In the genomic region with DNA sequence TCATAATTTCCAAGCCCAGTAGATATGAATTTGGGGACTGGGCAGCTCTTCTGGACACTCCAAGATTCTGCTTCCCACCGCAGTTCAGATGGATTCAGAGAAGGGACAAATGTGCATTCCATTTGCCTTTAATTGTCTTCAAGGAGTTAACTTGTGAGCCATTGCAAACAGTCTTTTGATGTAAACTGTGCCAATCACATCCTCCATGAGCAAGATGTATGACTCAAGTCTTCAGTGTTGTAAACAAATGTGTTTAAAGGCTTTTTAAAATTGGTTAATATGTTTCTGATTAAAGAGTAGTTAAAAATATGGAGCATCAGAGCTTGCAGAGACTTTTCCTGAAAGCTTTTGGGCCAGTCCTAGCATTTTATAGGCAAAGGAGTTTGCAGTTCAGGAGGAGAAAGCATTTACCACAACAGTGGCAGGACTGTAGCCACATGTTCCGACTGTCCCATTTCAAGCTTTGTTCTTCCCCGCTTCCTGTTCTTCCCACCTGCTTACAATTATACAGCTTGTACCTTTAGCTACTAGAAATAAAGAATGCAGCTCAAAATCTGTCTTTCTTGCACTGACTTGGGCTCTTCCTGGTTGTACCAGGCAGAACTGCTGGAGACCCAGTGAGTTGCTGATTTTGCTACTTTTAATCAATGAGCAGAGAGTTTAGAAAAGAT, we compare ENCODE assay signal across 19 cellular contexts. TPM values are rescaled to one million over a fixed set of nuclear protein-coding genes. Genes with fewer than 3 reads are reported as not detected.
DNase-seq lines count a peak whose midpoint lies in the region; ATAC-seq and TF ChIP-seq lines count a peak whose summit lies in the region.
"Had no signal": no experiment of that assay in that cellular context is flagged by ENCODE, and none has a peak within 500 bp of the region (broad histone marks: within the 10 kb centered on the region; RNA-seq: fewer than 3 reads in every experiment).

No MANE protein-coding gene starts in this region.

- no peak overlapping the region for H3K4me3 Mint-ChIP-seq in glutamatergic neuron (ENCODE audit: unreplicated experiment)

- ATAC-seq in DND-41 (ENCODE audit: insufficient read depth, low read depth): peak; percentile 33; the same call in 1 of the 3 replicates
- ATAC-seq: HCT116, K562 had no signal

- no peak overlapping the region for H3K4me2 ChIP-seq in DND-41 (ENCODE audit: insufficient read depth, low read length)

- intact Hi-C loops in posterior cingulate gyrus (cut with DNase I): no loop called here
- intact Hi-C loops in uterus (cut with DNase I; ENCODE audit: low total_unique reads): no loop called here

- no peak overlapping the region for H3K9ac ChIP-seq in DND-41 (ENCODE audit: low read depth, low read length)

- H3K9me3 ChIP-seq in DND-41 (ENCODE audit: insufficient read depth, low read length, severe bottlenecking) (no peaks in the 10 kb centered on the region), uterus (no peaks in the 10 kb centered on the region)
- H3K9me3 ChIP-seq: Caco-2 had no signal

- H3K79me2 ChIP-seq in DND-41 (ENCODE audit: insufficient read depth, low read length): no peaks in the 10 kb centered on the region

- H3K4me3 ChIP-seq in DND-41 (ENCODE audit: low read depth in 1 of 2, low read length in 2 of 2): no peak overlapping the region
- peak overlapping the region; percentile 27 for H3K4me3 ChIP-seq in Jurkat, Clone E6-1 (ENCODE audit: low read length)
- H3K4me3 ChIP-seq in uterus: no peak overlapping the region
- H3K4me3 ChIP-seq: K562 had no signal

- H3K36me3 ChIP-seq in DND-41 (ENCODE audit: insufficient read depth, low read length) (no peaks in the 10 kb centered on the region), uterus (no peaks in the 10 kb centered on the region)

- no peak overlapping the region for H3K27ac Mint-ChIP-seq in glutamatergic neuron (ENCODE audit: unreplicated experiment)

- no peak for TF ChIP-seq POLR2A in uterus (IDR thresholded peaks at IDR 0.05)

- no peaks in the 10 kb centered on the region for H4K20me1 ChIP-seq in DND-41 (ENCODE audit: insufficient read depth, low read length)

- H3K27ac ChIP-seq in DND-41 (ENCODE audit: low read length) (no peak overlapping the region), uterus (no peak overlapping the region)
- H3K27ac ChIP-seq: RWPE1 had no signal

- peaks cover 12% of the 10 kb centered on the region for H3K27me3 Mint-ChIP-seq in glutamatergic neuron (ENCODE audit: unreplicated experiment)

- TF ChIP-seq CTCF in DND-41 (IDR thresholded peaks at IDR 0.05; ENCODE audit: borderline replicate concordance, extremely low read depth, low read length, poor library complexity, severe bottlenecking) (no peak), glutamatergic neuron (IDR thresholded peaks at IDR 0.05; ENCODE audit: partially characterized antibody, unreplicated experiment) (no peak), uterus (IDR thresholded peaks at IDR 0.05) (no peak)

- no peaks in the 10 kb centered on the region for H3K4me1 ChIP-seq in DND-41 (ENCODE audit: insufficient read depth, low read length)
- no peaks in the 10 kb centered on the region for H3K4me1 ChIP-seq in uterus
- H3K4me1 ChIP-seq: Caco-2 had no signal

- no peaks in the 10 kb centered on the region for H3K36me3 Mint-ChIP-seq in glutamatergic neuron (ENCODE audit: unreplicated experiment)

- peaks cover 1% of the 10 kb centered on the region for H3K9me3 Mint-ChIP-seq in glutamatergic neuron (ENCODE audit: unreplicated experiment)

- DNase-seq in AG08395 (ENCODE audit: low spot score) (peak; percentile 44), DND-41 (no peak), fibroblast of gingiva (ENCODE audit: low read depth) (peak; percentile 46), glutamatergic neuron (no peak), posterior cingulate gyrus (no peak), NCI-H1048 (lab: John Stamatoyannopoulos, UW) (no peak), uterus (no peak)
- DNase-seq in Jurkat, Clone E6-1 (ENCODE audit: low read depth, low spot score): peak; percentile 86
- DNase-seq: AML-193, Caco-2, NCI-H1436 treated with DMSO at 0.1 percent for 48 hours, NCI-H2029 treated with DMSO at 0.1 percent for 48 hours, NCI-H2171 treated with DMSO at 0.1 percent for 48 hours, NCI-H446 treated with DMSO at 0.1 percent for 48 hours, NCI-H774 had no signal

- H3K27me3 ChIP-seq in DND-41 (ENCODE audit: insufficient read depth, low read length, poor library complexity) (peaks cover 11% of the 10 kb centered on the region), uterus (no peaks in the 10 kb centered on the region)

- H2AFZ ChIP-seq in DND-41 (ENCODE audit: low read depth, low read length): no peak overlapping the region

- peaks cover 13% of the 10 kb centered on the region for H3K4me1 Mint-ChIP-seq in glutamatergic neuron (ENCODE audit: low read depth, unreplicated experiment)

RNA-seq across cellular contexts. Expression of a gene that starts 6.2 kb away (rescaled TPM):
- polyA plus RNA-seq in Jurkat, Clone E6-1 (2012; ENCODE audit: insufficient read depth, insufficient read length): 3.5 TPM
- 12.0 TPM for total RNA-seq in glutamatergic neuron (ENCODE audit: unreplicated experiment)
- total RNA-seq in uterus: 1 to 10 TPM in 2 of 4 donors, under 1 TPM in 2; 0.26 to 2.6 (median 0.70) TPM
- total RNA-seq: A172, Caco-2 had no signal

RNA-seq across cellular contexts. Expression of a gene that starts 49.8 kb away (rescaled TPM):
- polyA plus RNA-seq in Jurkat, Clone E6-1 (2012; ENCODE audit: insufficient read depth, insufficient read length): not detected
- total RNA-seq in glutamatergic neuron (ENCODE audit: unreplicated experiment): not detected
- not detected for total RNA-seq in uterus
- total RNA-seq: A172, Caco-2, K562 had no signal
- polyA plus RNA-seq: K562 had no signal

Comparison
In these comparisons a context has a peak if more than half of its experiments do, and no peak if none do; other contexts are left out.
1. DNase-seq: peak in AG08395 (single experiment), Jurkat, Clone E6-1 (single experiment) and fibroblast of gingiva (single experiment); none in DND-41 (single experiment), glutamatergic neuron (single experiment), posterior cingulate gyrus (0 of 10), NCI-H1048 (single experiment) and uterus (0 of 2).